Comparison of ENCODE assay signal across 11 cellular contexts in genomic region chr1:10687142-10687715, GRCh38.
DNase-seq lines count a peak whose midpoint lies in the region; ATAC-seq and TF ChIP-seq lines count a peak whose summit lies in the region.
"Had no signal": no experiment of that assay in that cellular context is flagged by ENCODE, and none has a peak within 500 bp of the region (broad histone marks: within the 10 kb centered on the region; RNA-seq: fewer than 3 reads in every experiment).

No MANE protein-coding gene starts in this region.

- H3K4me2 ChIP-seq in mammary epithelial cell (ENCODE audit: insufficient read depth, low read depth, low read length) (no peak overlapping the region), neural progenitor cell (no peak overlapping the region)

- H3K36me3 ChIP-seq in breast epithelium (no peaks in the 10 kb centered on the region), mammary epithelial cell (ENCODE audit: insufficient read depth, low read length) (no peaks in the 10 kb centered on the region), heart right ventricle (no peaks in the 10 kb centered on the region), neural progenitor cell (no peaks in the 10 kb centered on the region), urinary bladder (ENCODE audit: insufficient read depth) (no peaks in the 10 kb centered on the region), MG63 (no peaks in the 10 kb centered on the region)

- H3K9me3 ChIP-seq in breast epithelium (no peaks in the 10 kb centered on the region), mammary epithelial cell (replicated peaks; ENCODE audit: insufficient read depth, low read length) (no peaks in the 10 kb centered on the region), heart right ventricle (no peaks in the 10 kb centered on the region), neural progenitor cell (ENCODE audit: low read depth) (no peaks in the 10 kb centered on the region), MG63 (no peaks in the 10 kb centered on the region)

- peaks cover 59% of the 10 kb centered on the region for H3K4me1 Mint-ChIP-seq in neural progenitor cell

- H3K27me3 ChIP-seq in breast epithelium (no peaks in the 10 kb centered on the region), mammary epithelial cell (ENCODE audit: insufficient read depth, low read length) (no peaks in the 10 kb centered on the region), heart right ventricle (no peaks in the 10 kb centered on the region), neural progenitor cell (no peaks in the 10 kb centered on the region), MG63 (no peaks in the 10 kb centered on the region)

- WGBS in mammary epithelial cell (ENCODE audit: low coverage, missing lambda C conversion rate), result 74% methylated on average over 10 of the region's 10 CpGs
- 60 to 63% methylated on average over 10 of the region's 10 CpGs for WGBS in heart right ventricle, 2 donors
- WGBS in urinary bladder, result 72% methylated on average over 10 of the region's 10 CpGs

- peak overlapping the region; percentile 13 for H3K4me3 Mint-ChIP-seq in neural progenitor cell

- H3F3A ChIP-seq in neural progenitor cell (ENCODE audit: low read depth), result peaks cover 7% of the 10 kb centered on the region

- H3K4me1 ChIP-seq in breast epithelium (peaks cover 4 to 29% of the 10 kb centered on the region in 2 donors), mammary epithelial cell (ENCODE audit: insufficient read depth, low read length) (peaks cover 7% of the 10 kb centered on the region), heart right ventricle (peaks cover 72 to 98% (median 94%) of the 10 kb centered on the region in 9 donors), neural progenitor cell (peaks cover 41% of the 10 kb centered on the region), urinary bladder (ENCODE audit: insufficient read depth) (peaks cover 6% of the 10 kb centered on the region)

- dilution Hi-C loops in mammary epithelial cell (cut with HindIII; ENCODE audit: low sequenced_read_pairs), result no loop called here

- no peaks in the 10 kb centered on the region for H4K20me1 ChIP-seq in mammary epithelial cell (ENCODE audit: insufficient read depth, low read length)
- H4K20me1 ChIP-seq in neural progenitor cell (ENCODE audit: low read depth), result peaks cover 34% of the 10 kb centered on the region

- intact Hi-C loops in breast epithelium (cut with DNase I; ENCODE audit: low total_unique reads) (no loop called here), mammary epithelial cell (cut with micrococcal nuclease) (no loop called here), heart right ventricle (cut with DNase I) (loop anchor here in 1 of 10 donors (10.0 kb wide), 1 partner anchor 178 kb away; no protein-coding TSS in a partner anchor)

- H3K4me3 ChIP-seq in breast epithelium (no peak overlapping the region), mammary epithelial cell (replicated peaks in 1 of 3; ENCODE audit: insufficient read depth in 1 of 3, low read depth in 2 of 3, low read length in 3 of 3) (no peak overlapping the region), heart right ventricle (no peak overlapping the region), neural progenitor cell (no peak overlapping the region), urinary bladder (ENCODE audit: low read depth, low read length) (no peak overlapping the region), MG63 (no peak overlapping the region)

- H3K9ac ChIP-seq in mammary epithelial cell (ENCODE audit: insufficient read depth, low read length), result no peak overlapping the region
- no peak overlapping the region for H3K9ac ChIP-seq in neural progenitor cell

- TF ChIP-seq POLR2A in breast epithelium (IDR thresholded peaks at IDR 0.05), result no peak

- H3K9me3 Mint-ChIP-seq in neural progenitor cell, result no peaks in the 10 kb centered on the region

- H3K27ac ChIP-seq in breast epithelium, result peak overlapping the region; percentile 73
- no peak overlapping the region for H3K27ac ChIP-seq in mammary epithelial cell (ENCODE audit: insufficient read depth, low read depth, low read length)
- H3K27ac ChIP-seq in heart right ventricle, result peak overlapping the region; percentile 46 to 95 (median 88)
- no peak overlapping the region for H3K27ac ChIP-seq in neural progenitor cell
- H3K27ac ChIP-seq in urinary bladder (ENCODE audit: low read depth), result peak overlapping the region; percentile 54

- no TSS peak for BruUV-seq in mammary epithelial cell (replicated peaks; lab: Mats Ljungman, UMichigan)

- in situ Hi-C loops in mammary epithelial cell (cut with MboI; ENCODE audit: low sequenced_read_pairs in 2 of 2), result loop anchor here in 1 of 2 donors (25.0 kb wide), 1 partner anchor 175 kb away; no protein-coding TSS in a partner anchor

- peaks cover 3% of the 10 kb centered on the region for H3K36me3 Mint-ChIP-seq in neural progenitor cell

- H3K27ac Mint-ChIP-seq in neural progenitor cell, result peak overlapping the region; percentile 51

- H3K79me2 ChIP-seq in mammary epithelial cell (ENCODE audit: insufficient read depth, low read length) (peaks cover 21% of the 10 kb centered on the region), neural progenitor cell (ENCODE audit: low read depth) (no peaks in the 10 kb centered on the region)

- H3K27me3 Mint-ChIP-seq in neural progenitor cell (ENCODE audit: insufficient read depth, low read depth), result peaks cover 2% of the 10 kb centered on the region

- DNase-seq in breast epithelium (ENCODE audit: low spot score in 2 of 2) (no peak), mammary epithelial cell (no peak), heart right ventricle (no peak), neural progenitor cell (ENCODE audit: low spot score) (no peak), MG63 (no peak), mesenteric fat pad (ENCODE audit: low spot score) (no peak), NCI-H128 (lab: John Stamatoyannopoulos, UW; ENCODE audit: unreplicated experiment) (no peak)
- DNase-seq: activated CD4-positive, CD25-positive, alpha-beta regulatory T cell treated with anti-CD3 and anti-CD28 coated beads, Interleukin-2, amount 50 U/mL, for 72 hours; MM.1S had no signal

- TF ChIP-seq CTCF in breast epithelium (IDR thresholded peaks at IDR 0.05) (no peak), mammary epithelial cell (conservative IDR thresholded peaks at IDR 0.05 in 1 of 2, IDR thresholded peaks at IDR 0.05 in 1 of 2; ENCODE audit: extremely low read depth in 1 of 2, insufficient read depth in 1 of 2, low read depth in 1 of 2, low read length in 2 of 2) (no peak), heart right ventricle (IDR thresholded peaks at IDR 0.05) (no peak), neural progenitor cell (IDR thresholded peaks at IDR 0.05) (no peak)

- CTCF ChIA-PET in mammary epithelial cell (lab: Charles Lee; ENCODE audit: low non-redundant PET), result no interaction called here

- ATAC-seq in heart right ventricle, result peak in 6 of 8 donors; percentile 19 to 40 (median 22)
- ATAC-seq: SK-N-SH treated with all-trans-retinoic acid at 6 μM for 48 hours had no signal

- H2AFZ ChIP-seq in mammary epithelial cell (ENCODE audit: low read depth, low read length), result no peak overlapping the region
- H2AFZ ChIP-seq in neural progenitor cell (replicated peaks), result no peak overlapping the region

Comparison
In these comparisons a context has a peak if more than half of its experiments do, and no peak if none do; other contexts are left out.
1. H3K27ac ChIP-seq: peak in breast epithelium (2 of 2), heart right ventricle (10 of 10) and urinary bladder (single experiment); none in mammary epithelial cell (single experiment) and neural progenitor cell (single experiment).